In genomic region chr12:122020795-122021192, GRCh38 we compare ENCODE assay signal across 9 cellular contexts. TPM values are rescaled to one million over a fixed set of nuclear protein-coding genes. Genes with fewer than 3 reads are reported as not detected.
DNase-seq lines count a peak whose midpoint lies in the region; ATAC-seq and TF ChIP-seq lines count a peak whose summit lies in the region.
"Had no signal": no experiment of that assay in that cellular context is flagged by ENCODE, and none has a peak within 500 bp of the region (broad histone marks: within the 10 kb centered on the region; RNA-seq: fewer than 3 reads in every experiment).

No MANE protein-coding gene starts in this region.

- H3K4me1 Mint-ChIP-seq in CD4-positive, alpha-beta memory T cell, result peaks cover 4 to 12% (median 5%) of the 10 kb centered on the region in 4 donors
- H3K4me1 Mint-ChIP-seq in nephron progenitor cell, result peaks cover 20% of the 10 kb centered on the region

- peak overlapping the region in 2 of 7 donors; percentile 57 to 72 for H3K27ac Mint-ChIP-seq in CD4-positive, alpha-beta memory T cell
- peak overlapping the region; percentile 56 for H3K27ac Mint-ChIP-seq in nephron progenitor cell

- H3K9me3 Mint-ChIP-seq in CD4-positive, alpha-beta memory T cell, result peaks cover 0 to 10% (median 2%) of the 10 kb centered on the region in 8 donors
- peaks cover 38% of the 10 kb centered on the region for H3K9me3 Mint-ChIP-seq in nephron progenitor cell

- H3K4me3 ChIP-seq in CD4-positive, alpha-beta memory T cell (ENCODE audit: low read length in 2 of 2), result peak overlapping the region in 1 of 2 donors; percentile 32
- H3K4me3 ChIP-seq in LNCaP clone FGC (ENCODE audit: low read depth, low read length), result peak overlapping the region; percentile 65
- H3K4me3 ChIP-seq in dorsolateral prefrontal cortex, result peak overlapping the region; percentile 50 to 91 (median 77)

- no peak overlapping the region for H3K27ac ChIP-seq in CD4-positive, alpha-beta memory T cell (ENCODE audit: low read depth, low read length)
- peak overlapping the region in 32 of 59 donors; percentile 58 to 92 (median 84) for H3K27ac ChIP-seq in dorsolateral prefrontal cortex

- TF ChIP-seq CTCF in LNCaP clone FGC (IDR thresholded peaks at IDR 0.05; ENCODE audit: control insufficient read depth, extremely low read depth, insufficient read depth), result no peak
- no peak for TF ChIP-seq CTCF in dorsolateral prefrontal cortex (IDR thresholded peaks at IDR 0.05 in 54 of 56, conservative IDR thresholded peaks at IDR 0.05 in 2 of 56; ENCODE audit: low read depth in 1 of 56, partially characterized antibody in 56 of 56)
- TF ChIP-seq CTCF in nephron progenitor cell (IDR thresholded peaks at IDR 0.05), result no peak

- POLR2A ChIA-PET in CD4-positive, alpha-beta memory T cell (lab: Charles Lee; ENCODE audit: partially characterized antibody), result interaction anchor here (1.0 kb wide), 1 partner anchor 14 kb away, joined by 12 read pairs; no protein-coding TSS in a partner anchor

- no peaks in the 10 kb centered on the region for H3K36me3 ChIP-seq in CD4-positive, alpha-beta memory T cell (ENCODE audit: insufficient read depth, low read length)

- peaks cover 3 to 5% of the 10 kb centered on the region in 2 donors for H3K27me3 Mint-ChIP-seq in CD4-positive, alpha-beta memory T cell
- peaks cover 14% of the 10 kb centered on the region for H3K27me3 Mint-ChIP-seq in nephron progenitor cell (ENCODE audit: low read depth, poor library complexity)

- CTCF ChIA-PET in CD4-positive, alpha-beta memory T cell (lab: Charles Lee; ENCODE audit: partially characterized antibody), result interaction anchor here (1.0 kb wide), 1 partner anchor 102 kb away, joined by 3 read pairs; the partner anchor contains the start of gene CFAP251

- ATAC-seq in GM18861 (IDR thresholded peaks at IDR 0.05; ENCODE audit: unreplicated experiment), result no peak

- H3K9me3 ChIP-seq in CD4-positive, alpha-beta memory T cell (ENCODE audit: control insufficient read depth in 1 of 2, low read length in 2 of 2), result no peaks in the 10 kb centered on the region

- peaks cover 14% of the 10 kb centered on the region for H3K4me1 ChIP-seq in CD4-positive, alpha-beta memory T cell (ENCODE audit: insufficient read depth, low read length)

- DNase-seq in CD4-positive, alpha-beta memory T cell, result no peak
- DNase-seq in LNCaP clone FGC (ENCODE audit: low read depth), result no peak
- DNase-seq in dorsolateral prefrontal cortex, result no peak
- no peak for DNase-seq in nephron progenitor cell
- no peak for DNase-seq in SW 1271 (lab: John Stamatoyannopoulos, UW)
- DNase-seq in NCI-H524 (lab: John Stamatoyannopoulos, UW), result no peak
- DNase-seq in HUDEP-2 (lab: John Stamatoyannopoulos, UW; ENCODE audit: unreplicated experiment in 76 of 76), result no peak
- DNase-seq: SHP77 treated with DMSO at 0.1 percent for 48 hours had no signal

- peak overlapping the region; percentile 79 to 89 (median 84) for H3K4me3 Mint-ChIP-seq in CD4-positive, alpha-beta memory T cell
- peak overlapping the region; percentile 88 for H3K4me3 Mint-ChIP-seq in nephron progenitor cell

- no peaks in the 10 kb centered on the region for H3K36me3 Mint-ChIP-seq in CD4-positive, alpha-beta memory T cell
- peaks cover 34% of the 10 kb centered on the region for H3K36me3 Mint-ChIP-seq in nephron progenitor cell (ENCODE audit: low read depth)

- no peaks in the 10 kb centered on the region for H3K27me3 ChIP-seq in CD4-positive, alpha-beta memory T cell (ENCODE audit: insufficient read depth, low read length)
- H3K27me3 ChIP-seq in dorsolateral prefrontal cortex, result no peaks in the 10 kb centered on the region

- intact Hi-C loops in CD4-positive, alpha-beta memory T cell (cut with micrococcal nuclease), result loop anchor here (5.0 kb wide), 1 partner anchor 103 kb away; the partner anchor contains the start of gene CFAP251
- intact Hi-C loops in dorsolateral prefrontal cortex (cut with DNase I), result loop anchor here (5.0 to 10.0 kb wide), 5 partner anchors 63 to 316 kb away; partner anchors contain the start of genes CFAP251 (in 2 of the 2) and SETD1B (in 1 of the 2)

RNA-seq across cellular contexts. Expression of gene BCL7A, which starts 0.9 kb away (rescaled TPM):
- total RNA-seq in CD4-positive, alpha-beta memory T cell, result 1 to 10 TPM; 3.0 to 3.7 TPM
- polyA plus RNA-seq in CD4-positive, alpha-beta memory T cell, result 1 to 10 TPM; 1.5 to 2.5 TPM
- 10 to 100 TPM; 25.2 to 50.3 (median 39.4) TPM for total RNA-seq in dorsolateral prefrontal cortex

RNA-seq across cellular contexts. Expression of gene MLXIP, which starts 57.8 kb away (rescaled TPM):
- total RNA-seq in CD4-positive, alpha-beta memory T cell, result 10 to 100 TPM; 79.5 to 88.1 TPM
- 10 to 100 TPM in 1 of 2 donors, 1 to 10 TPM in 1; 2.7 to 23.8 TPM for polyA plus RNA-seq in CD4-positive, alpha-beta memory T cell
- 10 to 100 TPM; 22.2 to 78.4 (median 49.7) TPM for total RNA-seq in dorsolateral prefrontal cortex

Comparison
In these comparisons a context has a peak if more than half of its experiments do, and no peak if none do; other contexts are left out.
1. RNA of gene BCL7A, which starts 0.9 kb away (total RNA-seq): 25.2 to 50.3 TPM in dorsolateral prefrontal cortex; 3.0 to 3.7 TPM in CD4-positive, alpha-beta memory T cell; every median in the first group is over 4 times any median in the second.